ENCODE assay signal across 1 cellular context in genomic region chr15:98596885-98597343, GRCh38.
TF ChIP-seq lines count a peak whose summit lies in the region.

No MANE protein-coding gene starts in this region.

TF ChIP-seq in WTC11, 78 proteins besides CTCF, POLR2A, EP300 and RAD21 (continued from another document):
- TF ChIP-seq ZNF425 (CRISPR knock-in tag; conservative IDR thresholded peaks at IDR 0.05) = no peak
- no peak for TF ChIP-seq MXD4 (CRISPR knock-in tag; IDR thresholded peaks at IDR 0.05; ENCODE audit: borderline replicate concordance)
- TF ChIP-seq, protein P1, sequence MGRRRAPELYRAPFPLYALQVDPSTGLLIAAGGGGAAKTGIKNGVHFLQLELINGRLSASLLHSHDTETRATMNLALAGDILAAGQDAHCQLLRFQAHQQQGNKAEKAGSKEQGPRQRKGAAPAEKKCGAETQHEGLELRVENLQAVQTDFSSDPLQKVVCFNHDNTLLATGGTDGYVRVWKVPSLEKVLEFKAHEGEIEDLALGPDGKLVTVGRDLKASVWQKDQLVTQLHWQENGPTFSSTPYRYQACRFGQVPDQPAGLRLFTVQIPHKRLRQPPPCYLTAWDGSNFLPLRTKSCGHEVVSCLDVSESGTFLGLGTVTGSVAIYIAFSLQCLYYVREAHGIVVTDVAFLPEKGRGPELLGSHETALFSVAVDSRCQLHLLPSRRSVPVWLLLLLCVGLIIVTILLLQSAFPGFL (CRISPR knock-in tag; IDR thresholded peaks at IDR 0.05; ENCODE audit: borderline replicate concordance) = no peak
